In the genomic region with DNA sequence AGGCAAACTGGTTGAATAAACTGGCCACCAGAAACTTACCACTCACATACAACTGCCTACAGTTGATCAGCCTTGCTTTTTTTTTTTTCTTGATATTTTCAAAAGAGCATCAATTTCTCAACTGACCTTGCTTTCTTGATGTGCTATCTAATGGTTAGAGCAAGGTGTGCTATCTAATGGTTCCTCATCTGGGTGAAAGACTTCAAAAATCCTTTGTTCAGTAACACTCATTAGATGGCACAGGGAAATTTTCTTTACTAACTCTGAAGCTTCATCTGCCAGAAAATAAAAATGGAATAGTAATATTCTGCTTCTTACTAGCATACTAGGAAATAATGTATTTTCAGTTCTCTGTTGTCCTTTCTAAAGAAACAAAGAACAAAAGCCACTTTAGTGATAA, we compare ENCODE assay signal across 24 cellular contexts. TPM values are rescaled to one million over a fixed set of nuclear protein-coding genes. Genes with fewer than 3 reads are reported as not detected.
DNase-seq lines count a peak whose midpoint lies in the region; ATAC-seq and TF ChIP-seq lines count a peak whose summit lies in the region.
"Had no signal": no experiment of that assay in that cellular context is flagged by ENCODE, and none has a peak within 500 bp of the region (broad histone marks: within the 10 kb centered on the region; RNA-seq: fewer than 3 reads in every experiment).

No MANE protein-coding gene starts in this region.

- H3K79me2 ChIP-seq in mesendoderm (ENCODE audit: control insufficient read depth, insufficient read depth, low read length), result peaks cover 75% of the 10 kb centered on the region

- no peak overlapping the region for H2AK5ac ChIP-seq in mesendoderm (ENCODE audit: low read length)

- peak overlapping the region; percentile 49 for H3K56ac ChIP-seq in mesendoderm (ENCODE audit: low read length)

- H3K9me3 Mint-ChIP-seq in activated T-cell treated with anti-CD3 and anti-CD28 coated beads, Interleukin-2, amount 50 U/mL, for 24 hours, result no peaks in the 10 kb centered on the region
- no peaks in the 10 kb centered on the region for H3K9me3 Mint-ChIP-seq in stimulated activated effector memory CD8-positive, alpha-beta T cell treated with anti-CD3 and anti-CD28 coated beads, Interleukin-12 subunit alpha, Interleukin-12 subunit beta, amount 100 ng/mL, for 72 hours
- H3K9me3 Mint-ChIP-seq: central memory CD8-positive, alpha-beta T cell had no signal

- no peak overlapping the region for H3K4me3 ChIP-seq in SK-N-MC
- no peak overlapping the region for H3K4me3 ChIP-seq in mesendoderm (ENCODE audit: low read length)
- H3K4me3 ChIP-seq: left lung, ovary, SJSA1, vagina had no signal

- no peaks in the 10 kb centered on the region for H3K27me3 Mint-ChIP-seq in activated T-cell treated with anti-CD3 and anti-CD28 coated beads, Interleukin-2, amount 50 U/mL, for 24 hours
- H3K27me3 Mint-ChIP-seq: central memory CD8-positive, alpha-beta T cell had no signal

- H3K36me3 Mint-ChIP-seq in activated T-cell treated with anti-CD3 and anti-CD28 coated beads, Interleukin-2, amount 50 U/mL, for 24 hours (ENCODE audit: low read depth), result peaks cover 27% of the 10 kb centered on the region
- peaks cover 53% of the 10 kb centered on the region for H3K36me3 Mint-ChIP-seq in stimulated activated effector memory CD8-positive, alpha-beta T cell treated with anti-CD3 and anti-CD28 coated beads, Interleukin-12 subunit alpha, Interleukin-12 subunit beta, amount 100 ng/mL, for 72 hours

- peaks cover 38% of the 10 kb centered on the region for H3K79me1 ChIP-seq in mesendoderm (ENCODE audit: low read length)

- H3K4me2 ChIP-seq in mesendoderm (ENCODE audit: low read length), result no peak overlapping the region

- peaks cover 58% of the 10 kb centered on the region for H3K4me1 Mint-ChIP-seq in activated T-cell treated with anti-CD3 and anti-CD28 coated beads, Interleukin-2, amount 50 U/mL, for 24 hours (ENCODE audit: low read depth)
- peaks cover 34% of the 10 kb centered on the region for H3K4me1 Mint-ChIP-seq in stimulated activated effector memory CD8-positive, alpha-beta T cell treated with anti-CD3 and anti-CD28 coated beads, Interleukin-12 subunit alpha, Interleukin-12 subunit beta, amount 100 ng/mL, for 72 hours

- H2BK120ac ChIP-seq in mesendoderm (ENCODE audit: low read depth, low read length), result no peak overlapping the region

- no peak for DNase-seq in activated T-cell treated with anti-CD3 and anti-CD28 coated beads, Interleukin-2, amount 50 U/mL, for 24 hours
- DNase-seq in activated T-cell treated with anti-CD3 and anti-CD28 coated beads, Interleukin-2, amount 50 U/mL, for 1 hour, result no peak
- DNase-seq in SK-N-MC (ENCODE audit: low read depth, low spot score) (no peak), mesendoderm (no peak), foreskin keratinocyte (no peak), NCI-H345 treated with DMSO at 0.1 percent for 48 hours (lab: John Stamatoyannopoulos, UW; ENCODE audit: unreplicated experiment) (no peak), AG08395 (ENCODE audit: low spot score) (no peak)
- DNase-seq in stimulated activated effector memory CD8-positive, alpha-beta T cell treated with anti-CD3 and anti-CD28 coated beads, Interleukin-12 subunit alpha, Interleukin-12 subunit beta, amount 100 ng/mL, for 72 hours (ENCODE audit: low spot score in 2 of 2), result no peak
- DNase-seq: activated gamma-delta T cell; DMS153; effector CD8-positive, alpha-beta T cell; GDM1; NCI-H146; NCI-H774; ovary; stimulated activated CD4-positive, alpha-beta T cell treated with anti-CD3 and anti-CD28 coated beads, Interleukin-2, amount 100 ng/mL, for 48 hours; T-helper 9 cell had no signal

- no peak overlapping the region for H3K18ac ChIP-seq in mesendoderm (ENCODE audit: low read length)

- no peak overlapping the region for H3K23ac ChIP-seq in mesendoderm (ENCODE audit: low read length)

- H2BK5ac ChIP-seq in mesendoderm (ENCODE audit: low read length), result no peak overlapping the region

- TF ChIP-seq CTCF in foreskin keratinocyte (conservative IDR thresholded peaks at IDR 0.05), result no peak

- H3K9ac ChIP-seq in SK-N-MC (ENCODE audit: insufficient read length) (no peak overlapping the region), mesendoderm (ENCODE audit: low read length) (no peak overlapping the region)

- H3K36me3 ChIP-seq in SK-N-MC (ENCODE audit: insufficient read depth, low read length) (peaks cover 16% of the 10 kb centered on the region), mesendoderm (ENCODE audit: control insufficient read depth, insufficient read depth, low read length) (peaks cover 1% of the 10 kb centered on the region)
- H3K36me3 ChIP-seq: ovary, vagina had no signal

- H4K5ac ChIP-seq in mesendoderm (ENCODE audit: low read length), result no peak overlapping the region

- H4K8ac ChIP-seq in mesendoderm (ENCODE audit: low read depth, low read length), result no peak overlapping the region

- H3K27ac Mint-ChIP-seq in activated T-cell treated with anti-CD3 and anti-CD28 coated beads, Interleukin-2, amount 50 U/mL, for 24 hours, result peak overlapping the region; percentile 79
- H3K27ac Mint-ChIP-seq in stimulated activated effector memory CD8-positive, alpha-beta T cell treated with anti-CD3 and anti-CD28 coated beads, Interleukin-12 subunit alpha, Interleukin-12 subunit beta, amount 100 ng/mL, for 72 hours, result peak overlapping the region; percentile 69

- H3K27me3 ChIP-seq in mesendoderm (ENCODE audit: insufficient read depth, low read length, poor library complexity), result no peaks in the 10 kb centered on the region
- no peaks in the 10 kb centered on the region for H3K27me3 ChIP-seq in foreskin keratinocyte
- H3K27me3 ChIP-seq: left lung, ovary, SJSA1, vagina had no signal

- H2BK15ac ChIP-seq in mesendoderm (replicated peaks; ENCODE audit: low read depth), result no peak overlapping the region

- no peak for ATAC-seq in stimulated activated effector memory CD8-positive, alpha-beta T cell treated with anti-CD3 and anti-CD28 coated beads, Interleukin-12 subunit alpha, Interleukin-12 subunit beta, amount 100 ng/mL, for 72 hours
- no peak for ATAC-seq in foreskin keratinocyte
- ATAC-seq: activated CD4-positive, CD25-positive, alpha-beta regulatory T cell treated with anti-CD3 and anti-CD28 coated beads, Interleukin-2, amount 50 U/mL, for 24 hours had no signal

- no peak overlapping the region for H3K4ac ChIP-seq in mesendoderm (ENCODE audit: low read depth, low read length)

- peak overlapping the region; percentile 18 for H3K27ac ChIP-seq in SK-N-MC
- no peak overlapping the region for H3K27ac ChIP-seq in mesendoderm (ENCODE audit: low read depth, low read length)
- no peak overlapping the region for H3K27ac ChIP-seq in foreskin keratinocyte
- H3K27ac ChIP-seq: ovary, SJSA1, vagina had no signal

- no peaks in the 10 kb centered on the region for H3K9me3 ChIP-seq in SK-N-MC (ENCODE audit: low read depth, low read length)
- H3K9me3 ChIP-seq: left lung, ovary, SJSA1, vagina had no signal

- H3K4me1 ChIP-seq in mesendoderm (ENCODE audit: control insufficient read depth, low read depth, low read length), result peaks cover 17% of the 10 kb centered on the region
- H3K4me1 ChIP-seq in foreskin keratinocyte, result no peaks in the 10 kb centered on the region

- no peak overlapping the region for H3K4me3 Mint-ChIP-seq in activated T-cell treated with anti-CD3 and anti-CD28 coated beads, Interleukin-2, amount 50 U/mL, for 24 hours
- H3K4me3 Mint-ChIP-seq in stimulated activated effector memory CD8-positive, alpha-beta T cell treated with anti-CD3 and anti-CD28 coated beads, Interleukin-12 subunit alpha, Interleukin-12 subunit beta, amount 100 ng/mL, for 72 hours, result no peak overlapping the region
- H3K4me3 Mint-ChIP-seq: central memory CD8-positive, alpha-beta T cell had no signal

RNA-seq across cellular contexts. Expression of a gene that starts 51.2 kb away (rescaled TPM):
- polyA plus RNA-seq in mesendoderm (2013, experiment 1 of 2), result 0.14 TPM
- polyA plus RNA-seq in mesendoderm (2013, experiment 2 of 2), result 0.28 TPM
- 0.14 and 0.18 TPM in 2 replicates for total RNA-seq in foreskin keratinocyte
- 0.10 and 0.32 TPM in 2 replicates for polyA plus RNA-seq in foreskin keratinocyte
- total RNA-seq: A172, subcutaneous adipose tissue, vagina had no signal

RNA-seq across cellular contexts. Expression of a gene that starts 52.8 kb away (rescaled TPM):
- polyA plus RNA-seq in mesendoderm (2013, experiment 1 of 2), result 134 TPM
- polyA plus RNA-seq in mesendoderm (2013, experiment 2 of 2), result 128 TPM
- 84.1 and 93.3 TPM in 2 replicates for total RNA-seq in foreskin keratinocyte
- polyA plus RNA-seq in foreskin keratinocyte, result 26.7 and 28.8 TPM in 2 replicates
